8 cellular contexts compared by ENCODE assay signal in genomic region chr17:21214015-21214776, GRCh38. TPM values are rescaled to one million over a fixed set of nuclear protein-coding genes. Genes with fewer than 3 reads are reported as not detected.
DNase-seq lines count a peak whose midpoint lies in the region; ATAC-seq and TF ChIP-seq lines count a peak whose summit lies in the region.

A gene with protein sequence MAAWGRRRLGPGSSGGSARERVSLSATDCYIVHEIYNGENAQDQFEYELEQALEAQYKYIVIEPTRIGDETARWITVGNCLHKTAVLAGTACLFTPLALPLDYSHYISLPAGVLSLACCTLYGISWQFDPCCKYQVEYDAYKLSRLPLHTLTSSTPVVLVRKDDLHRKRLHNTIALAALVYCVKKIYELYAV (minus strand): TSS chr17:21214161. CDS start chr17:21214152, 9 bp downstream.

- ATAC-seq in GM18499 (IDR thresholded peaks at IDR 0.05; ENCODE audit: insufficient read depth, unreplicated experiment) (peak; percentile 51), HG02938 (IDR thresholded peaks at IDR 0.05; ENCODE audit: unreplicated experiment) (peak; percentile 77), T-helper 17 cell (peak; percentile 96)

- peak within 1 kb of the TSS; percentile 99 for H3K4me3 ChIP-seq in left ventricle myocardium inferior
- peak within 1 kb of the TSS; percentile 74 to 93 for H3K4me3 ChIP-seq in prostate gland

- H3K27ac ChIP-seq in left ventricle myocardium inferior (replicated peaks) (peak within 1 kb of the TSS; percentile 99), prostate gland (peak within 1 kb of the TSS; percentile 91 to 93)

- H3K27ac Mint-ChIP-seq in T-helper 17 cell: peak within 1 kb of the TSS; percentile 88

- H3K27me3 ChIP-seq in left ventricle myocardium inferior (ENCODE audit: low read depth): no peaks in the 10 kb centered on the region
- no peaks in the 10 kb centered on the region for H3K27me3 ChIP-seq in prostate gland (replicated peaks; ENCODE audit: insufficient read depth)

- peaks cover 35% of the 10 kb centered on the region for H3K4me1 Mint-ChIP-seq in T-helper 17 cell

- H3K4me1 ChIP-seq in left ventricle myocardium inferior: peaks cover 65% of the 10 kb centered on the region
- H3K4me1 ChIP-seq in prostate gland (replicated peaks): peaks cover 37% of the 10 kb centered on the region

- peak within 1 kb of the TSS; percentile 94 for H3K4me3 Mint-ChIP-seq in T-helper 17 cell

- no peaks in the 10 kb centered on the region for H3K9me3 ChIP-seq in T-helper 17 cell (ENCODE audit: control insufficient read depth, low read length, poor library complexity, severe bottlenecking)
- no peaks in the 10 kb centered on the region for H3K9me3 ChIP-seq in left ventricle myocardium inferior (replicated peaks)
- H3K9me3 ChIP-seq in prostate gland: no peaks in the 10 kb centered on the region

- intact Hi-C loops in left ventricle myocardium inferior (cut with micrococcal nuclease) (no loop called here), prostate gland (cut with DNase I) (loop anchor here (5.0 kb wide), 1 partner anchor 63 kb away; no protein-coding TSS in a partner anchor)

- peak; percentile 74 for TF ChIP-seq POLR2A in prostate gland (IDR thresholded peaks at IDR 0.05)

- peak; percentile 43 for TF ChIP-seq CTCF in left ventricle myocardium inferior (IDR thresholded peaks at IDR 0.05; ENCODE audit: borderline replicate concordance)
- TF ChIP-seq CTCF in prostate gland (IDR thresholded peaks at IDR 0.05): peak in 2 of 4 experiments; percentile 15 to 26

- no peaks in the 10 kb centered on the region for H3K27me3 Mint-ChIP-seq in T-helper 17 cell

- peak; percentile 93 for DNase-seq in NCI-H1694 treated with DMSO at 0.1 percent for 48 hours (lab: John Stamatoyannopoulos, UW)
- peak; percentile 93 to 96 (median 94) for DNase-seq in T-helper 17 cell
- DNase-seq in amygdala (lab: John Stamatoyannopoulos, UW): peak; percentile 52 to 97 (median 93)
- peak; percentile 97 for DNase-seq in left ventricle myocardium inferior
- peak; percentile 94 for DNase-seq in prostate gland (ENCODE audit: low spot score)
- peak; percentile 95 for DNase-seq in ureter (ENCODE audit: low spot score)

- H3K36me3 ChIP-seq in left ventricle myocardium inferior (peaks cover 16% of the 10 kb centered on the region), prostate gland (no peaks in the 10 kb centered on the region)

- WGBS in prostate gland: under 1% methylated on average over 56 of the region's 76 CpGs

- peaks cover 2% of the 10 kb centered on the region for H3K36me3 Mint-ChIP-seq in T-helper 17 cell (ENCODE audit: low read depth)

RNA-seq across cellular contexts. Expression of the gene that starts here (rescaled TPM):
- total RNA-seq in T-helper 17 cell (10 to 100 TPM; 10.3 to 17.2 TPM), left ventricle myocardium inferior (39.7 TPM), prostate gland (10 to 100 TPM; 33.1 to 44.1 TPM), ureter (20.4 TPM)

Comparison
In these comparisons a context has a peak if more than half of its experiments do, and no peak if none do; other contexts are left out.
1. Peak in every context shown above with its lines: DNase-seq, ATAC-seq, H3K4me3 ChIP-seq and H3K27ac ChIP-seq.